Comparison of ENCODE assay signal across 9 cellular contexts in the genomic region with DNA sequence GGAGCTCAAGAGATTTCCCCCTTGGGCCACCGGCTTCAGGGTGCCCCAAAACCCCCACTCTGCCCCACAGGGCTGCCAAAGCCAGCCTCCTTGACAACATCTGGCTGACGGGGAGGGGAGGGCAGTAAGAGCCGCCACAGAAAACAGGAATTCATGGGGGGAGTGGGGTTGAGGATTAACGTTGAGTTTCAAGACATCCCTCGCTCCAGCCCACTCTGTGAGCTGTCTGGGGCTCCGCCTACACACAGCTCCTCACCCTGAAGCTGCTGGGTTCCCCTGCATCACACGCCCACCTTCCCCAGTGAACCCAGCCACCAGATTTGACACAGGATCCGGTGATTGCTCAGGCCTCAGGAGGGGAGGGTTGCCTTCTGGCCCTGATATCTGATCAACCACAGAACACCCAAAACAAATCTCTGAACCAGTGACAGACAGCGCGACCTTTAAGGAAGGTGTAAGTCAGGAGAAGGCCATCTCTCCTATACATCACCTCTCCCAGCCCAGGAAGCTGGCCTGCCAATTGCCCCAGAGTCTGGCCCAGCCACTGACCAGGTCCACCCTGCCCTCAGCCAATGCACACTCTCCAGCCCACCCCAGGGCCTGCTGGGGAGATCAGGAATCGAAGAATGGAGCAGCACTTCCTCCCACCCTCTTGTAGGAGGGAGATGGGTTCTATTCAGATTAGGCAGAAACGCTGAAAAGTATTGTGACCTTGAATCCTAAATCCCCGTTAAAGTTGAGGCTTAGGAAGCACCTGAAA.
DNase-seq lines count a peak whose midpoint lies in the region; ATAC-seq and TF ChIP-seq lines count a peak whose summit lies in the region.
"Had no signal": no experiment of that assay in that cellular context is flagged by ENCODE, and none has a peak within 500 bp of the region (broad histone marks: within the 10 kb centered on the region; RNA-seq: fewer than 3 reads in every experiment).

No MANE protein-coding gene starts in this region.

- TF ChIP-seq CTCF in foreskin keratinocyte (conservative IDR thresholded peaks at IDR 0.05) (no peak), colonic mucosa (IDR thresholded peaks at IDR 0.05) (no peak)

- no peaks in the 10 kb centered on the region for H3K9me3 ChIP-seq in colonic mucosa
- H3K9me3 ChIP-seq: thoracic aorta had no signal

- H3K27me3 ChIP-seq in foreskin keratinocyte (no peaks in the 10 kb centered on the region), colonic mucosa (no peaks in the 10 kb centered on the region)

- intact Hi-C loops in colonic mucosa (cut with DNase I) = no loop called here

- peak; percentile 72 for ATAC-seq in GM19372 (IDR thresholded peaks at IDR 0.05; ENCODE audit: low read depth, unreplicated experiment)
- ATAC-seq in HG03097 (IDR thresholded peaks at IDR 0.05; ENCODE audit: low FRiP score, unreplicated experiment) = peak; percentile 49
- no peak for ATAC-seq in foreskin keratinocyte

- no peak overlapping the region for H3K9ac ChIP-seq in colonic mucosa (ENCODE audit: low read depth in 2 of 2, low read length in 2 of 2)

- H3K27ac ChIP-seq in foreskin keratinocyte = no peak overlapping the region
- no peak overlapping the region for H3K27ac ChIP-seq in colonic mucosa

- peaks cover 7% of the 10 kb centered on the region for H3K4me1 ChIP-seq in foreskin keratinocyte
- H3K4me1 ChIP-seq in colonic mucosa = peaks cover 25% of the 10 kb centered on the region

- no peaks in the 10 kb centered on the region for H3K36me3 ChIP-seq in colonic mucosa

- DNase-seq in activated T-cell treated with anti-CD3 and anti-CD28 coated beads for 48 hours (ENCODE audit: low read depth) (peak; percentile 79), NOMO-1 treated with DMSO at 0.1 percent for 48 hours (lab: John Stamatoyannopoulos, UW; ENCODE audit: unreplicated experiment) (no peak), foreskin keratinocyte (no peak), NCI-H128 (lab: John Stamatoyannopoulos, UW; ENCODE audit: unreplicated experiment) (no peak), colonic mucosa (no peak)
- peak; percentile 86 for DNase-seq in stimulated activated CD4-positive, alpha-beta T cell treated with anti-CD3 and anti-CD28 coated beads, Interleukin-1b, Interleukin-23, amount 100 ng/mL, for 48 hours

- H3K4me3 ChIP-seq in colonic mucosa = no peak overlapping the region
- H3K4me3 ChIP-seq: thoracic aorta had no signal

Comparison
In these comparisons a context has a peak if more than half of its experiments do, and no peak if none do; other contexts are left out.
1. DNase-seq: peak in activated T-cell treated with anti-CD3 and anti-CD28 coated beads for 48 hours (single experiment) and stimulated activated CD4-positive, alpha-beta T cell treated with anti-CD3 and anti-CD28 coated beads, Interleukin-1b, Interleukin-23, amount 100 ng/mL, for 48 hours (single experiment); none in NOMO-1 treated with DMSO at 0.1 percent for 48 hours (single experiment), foreskin keratinocyte (0 of 2), NCI-H128 (single experiment) and colonic mucosa (single experiment).